In genomic region chr15:58933311-58934113, GRCh38 we compare ENCODE assay signal across 8 cellular contexts. TPM values are rescaled to one million over a fixed set of nuclear protein-coding genes. Genes with fewer than 3 reads are reported as not detected.
DNase-seq lines count a peak whose midpoint lies in the region; ATAC-seq, FAIRE-seq and TF ChIP-seq lines count a peak whose summit lies in the region.

SLTM (minus strand) TSS chr15:58933679; CDS start chr15:58933565, 114 bp downstream.

- DNase-seq in GM12892 (ENCODE audit: insufficient read length) (peak; percentile 77), NCI-H1436 treated with DMSO at 0.1 percent for 48 hours (lab: John Stamatoyannopoulos, UW) (peak; percentile 53), T follicular helper cell (ENCODE audit: low read depth) (peak; percentile 89), adipocyte (ENCODE audit: low read depth) (peak; percentile 97), cardiac septum (ENCODE audit: low spot score) (peak; percentile 97), posterior cingulate gyrus (peak; percentile 75 to 98 (median 88)), type B pancreatic cell (ENCODE audit: extremely low spot score, unreplicated experiment) (peak; percentile 95)

- H3K9ac ChIP-seq in adipocyte (ENCODE audit: low read length) = peak within 1 kb of the TSS; percentile 100

- ATAC-seq in HG02840 (IDR thresholded peaks at IDR 0.05; ENCODE audit: low FRiP score, unreplicated experiment) = peak; percentile 90

- H3K4me1 Mint-ChIP-seq in type B pancreatic cell (ENCODE audit: unreplicated experiment) = peaks cover 12% of the 10 kb centered on the region

- H3K4me3 ChIP-seq in adipocyte (ENCODE audit: low read length) = peak within 1 kb of the TSS; percentile 98

- H3K4me3 Mint-ChIP-seq in type B pancreatic cell = peak within 1 kb of the TSS; percentile 99

- peaks cover 21% of the 10 kb centered on the region for H3K36me3 ChIP-seq in adipocyte (ENCODE audit: control insufficient read depth, insufficient read depth, low read length, severe bottlenecking)

- peak; percentile 99 for TF ChIP-seq POLR2A in GM12892 (IDR thresholded peaks at IDR 0.05; ENCODE audit: low read depth, low read length)

- intact Hi-C loops in cardiac septum (cut with DNase I) = loop anchor here (2.0 to 10.0 kb wide), 3 partner anchors 163 to 706 kb away; partner anchors contain the start of genes ADAM10 and MINDY2
- intact Hi-C loops in posterior cingulate gyrus (cut with DNase I) = loop anchor here (2.0 kb wide), 1 partner anchor 53 kb away; the partner anchor contains the start of gene RNF111

- no peaks in the 10 kb centered on the region for H3K36me3 Mint-ChIP-seq in type B pancreatic cell

- peak; percentile 98 for FAIRE-seq in GM12892 (lab: Jason Lieb, UNC)

- peak within 1 kb of the TSS; percentile 99 for H3K27ac Mint-ChIP-seq in type B pancreatic cell

- TF ChIP-seq CTCF in type B pancreatic cell (conservative IDR thresholded peaks at IDR 0.05) = peak; percentile 56

- peaks cover 17% of the 10 kb centered on the region for H3K4me1 ChIP-seq in adipocyte (ENCODE audit: control insufficient read depth, insufficient read depth, low read length)

- H3K9me3 Mint-ChIP-seq in type B pancreatic cell = no peaks in the 10 kb centered on the region

- no peaks in the 10 kb centered on the region for H3K27me3 ChIP-seq in adipocyte (replicated peaks; ENCODE audit: control insufficient read depth, insufficient read depth, low read length)

- H3K9me3 ChIP-seq in adipocyte (ENCODE audit: control insufficient read depth, low read length) = no peaks in the 10 kb centered on the region

- H3K27me3 Mint-ChIP-seq in type B pancreatic cell = no peaks in the 10 kb centered on the region

RNA-seq across cellular contexts. Expression of gene SLTM, which starts in this region (rescaled TPM):
- 63.7 TPM for polyA plus RNA-seq in GM12892 (2012; ENCODE audit: missing spikeins)
- 60.9 TPM for total RNA-seq in cardiac septum
- total RNA-seq in type B pancreatic cell (ENCODE audit: low replicate concordance) = 87.9 and 103 TPM in 2 replicates

Comparison
In these comparisons a context has a peak if more than half of its experiments do, and no peak if none do; other contexts are left out.
1. Peak in every context shown above with its lines: DNase-seq, ATAC-seq and H3K4me3 ChIP-seq.